In the genomic region with DNA sequence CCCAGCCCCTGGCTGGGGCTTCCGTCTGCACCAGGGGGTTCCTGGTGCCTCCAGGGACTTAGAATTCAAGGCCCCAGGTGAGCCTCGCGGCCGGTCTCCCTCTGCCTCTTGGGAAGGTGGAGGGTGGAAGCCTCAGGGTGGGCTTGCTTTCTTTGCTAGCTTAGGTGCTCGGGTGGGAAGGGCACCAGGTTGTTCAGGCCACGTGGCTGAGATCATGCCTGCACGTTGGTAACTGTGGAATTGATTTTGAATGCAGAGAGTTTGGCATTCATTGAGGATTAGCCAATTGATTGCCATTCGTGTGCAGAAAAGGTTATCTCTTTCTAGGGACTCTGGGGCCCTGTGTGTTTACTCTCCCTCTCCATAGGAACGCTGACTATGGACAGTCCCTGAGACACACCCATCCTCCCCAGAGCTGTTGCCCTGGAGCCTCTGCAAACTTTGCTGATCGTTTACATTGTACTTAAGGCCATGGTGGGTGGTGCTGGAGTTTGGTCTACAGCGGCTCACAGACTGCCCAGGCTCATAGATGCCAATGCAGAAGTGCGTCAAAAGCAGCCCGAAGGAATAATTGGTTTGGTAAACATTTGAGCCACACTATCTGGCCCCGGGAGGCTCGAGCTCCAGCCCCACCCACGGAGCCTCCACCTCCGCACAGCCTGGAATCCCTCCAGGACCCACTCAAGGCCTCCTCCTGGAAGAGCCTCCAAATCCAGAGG, we compare ENCODE assay signal across 1 cellular context.
TF ChIP-seq lines count a peak whose summit lies in the region.

No MANE protein-coding gene starts in this region.

TF ChIP-seq in HepG2, 621 proteins besides CTCF, POLR2A, EP300 and RAD21 (continued from another document and continues in another):
- TF ChIP-seq, protein P1, sequence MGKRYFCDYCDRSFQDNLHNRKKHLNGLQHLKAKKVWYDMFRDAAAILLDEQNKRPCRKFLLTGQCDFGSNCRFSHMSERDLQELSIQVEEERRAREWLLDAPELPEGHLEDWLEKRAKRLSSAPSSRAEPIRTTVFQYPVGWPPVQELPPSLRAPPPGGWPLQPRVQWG (CRISPR knock-in tag; IDR thresholded peaks at IDR 0.05; ENCODE audit: borderline replicate concordance, low read depth): no peak
- TF ChIP-seq TARDBP (CRISPR knock-in tag; IDR thresholded peaks at IDR 0.05) (no peak), ZFX (CRISPR knock-in tag; IDR thresholded peaks at IDR 0.05; ENCODE audit: low read depth) (peak; percentile 14; the same call in 1 of the 2 replicates), ZNF230 (CRISPR knock-in tag; IDR thresholded peaks at IDR 0.05) (no peak), PCBP1 (IDR thresholded peaks at IDR 0.05; ENCODE audit: borderline replicate concordance, low read depth, low read length) (no peak), ZNF550 (CRISPR knock-in tag; IDR thresholded peaks at IDR 0.05; ENCODE audit: borderline replicate concordance) (no peak), SNAI1 (CRISPR knock-in tag; IDR thresholded peaks at IDR 0.05; ENCODE audit: borderline replicate concordance) (no peak), CBX5 (CRISPR knock-in tag; IDR thresholded peaks at IDR 0.05; ENCODE audit: borderline replicate concordance) (no peak), SMARCC2 (IDR thresholded peaks at IDR 0.05) (no peak), KLF6 (CRISPR knock-in tag; IDR thresholded peaks at IDR 0.05) (0 out of 2 replicates have a peak, but pooled peaks have one; percentile 29), ZNF619 (CRISPR knock-in tag; IDR thresholded peaks at IDR 0.05) (no peak), HNF4G (IDR thresholded peaks at IDR 0.05; ENCODE audit: borderline replicate concordance, low read depth, low read length) (0 out of 2 replicates have a peak, but pooled peaks have one; percentile 14), HNF4G (CRISPR knock-in tag; IDR thresholded peaks at IDR 0.05; ENCODE audit: borderline replicate concordance, low read depth) (no peak), TCF7 (IDR thresholded peaks at IDR 0.05; ENCODE audit: low read depth) (peak; percentile 31; the same call in 1 of the 2 replicates), HNRNPUL1 (IDR thresholded peaks at IDR 0.05; ENCODE audit: low read depth, low read length) (no peak), ZNF569 (CRISPR knock-in tag; IDR thresholded peaks at IDR 0.05; ENCODE audit: borderline replicate concordance) (no peak), ZNF552 (CRISPR knock-in tag; IDR thresholded peaks at IDR 0.05; ENCODE audit: borderline replicate concordance) (no peak), FOXA1 (IDR thresholded peaks at IDR 0.05) (no peak), FOXA1 (CRISPR knock-in tag; IDR thresholded peaks at IDR 0.05) (peak; percentile 74), PAWR (CRISPR knock-in tag; IDR thresholded peaks at IDR 0.05; ENCODE audit: borderline replicate concordance) (no peak), ZNF570 (CRISPR knock-in tag; IDR thresholded peaks at IDR 0.05; ENCODE audit: borderline replicate concordance) (no peak), RARA (CRISPR knock-in tag; IDR thresholded peaks at IDR 0.05) (no peak; the same call in 1 of the 2 replicates), SP5 (CRISPR knock-in tag; IDR thresholded peaks at IDR 0.05; ENCODE audit: borderline replicate concordance, low read depth) (peak; percentile 75), ZNF777 (CRISPR knock-in tag; IDR thresholded peaks at IDR 0.05) (no peak), NR2F2 (IDR thresholded peaks at IDR 0.05; ENCODE audit: borderline replicate concordance, low read depth) (peak; percentile 90), TEAD3 (CRISPR knock-in tag; optimal IDR thresholded peaks at IDR 0.05; ENCODE audit: borderline replicate concordance) (no peak), AGO1 (IDR thresholded peaks at IDR 0.05; ENCODE audit: low read depth, low read length, poor library complexity, severe bottlenecking) (no peak), HNF4A (CRISPR knock-in tag; IDR thresholded peaks at IDR 0.05) (peak; percentile 59), FOXJ3 (CRISPR knock-in tag; IDR thresholded peaks at IDR 0.05; ENCODE audit: borderline replicate concordance) (peak; percentile 88), ZNF235 (CRISPR knock-in tag; IDR thresholded peaks at IDR 0.05; ENCODE audit: borderline replicate concordance) (no peak), ARNTL (CRISPR knock-in tag; IDR thresholded peaks at IDR 0.05) (0 out of 2 replicates have a peak, but pooled peaks have one; percentile 49), NR2F6 (IDR thresholded peaks at IDR 0.05) (peak; percentile 96), NR2F6 (CRISPR knock-in tag; IDR thresholded peaks at IDR 0.05) (peak; percentile 63; the same call in 1 of the 2 replicates), NCOR1 (IDR thresholded peaks at IDR 0.05; ENCODE audit: borderline replicate concordance, low read length) (peak; percentile 61; the same call in 1 of the 2 replicates), ZNF33B (CRISPR knock-in tag; IDR thresholded peaks at IDR 0.05) (0 out of 2 replicates have a peak, but pooled peaks have one; percentile 34)
- TF ChIP-seq, protein P2, sequence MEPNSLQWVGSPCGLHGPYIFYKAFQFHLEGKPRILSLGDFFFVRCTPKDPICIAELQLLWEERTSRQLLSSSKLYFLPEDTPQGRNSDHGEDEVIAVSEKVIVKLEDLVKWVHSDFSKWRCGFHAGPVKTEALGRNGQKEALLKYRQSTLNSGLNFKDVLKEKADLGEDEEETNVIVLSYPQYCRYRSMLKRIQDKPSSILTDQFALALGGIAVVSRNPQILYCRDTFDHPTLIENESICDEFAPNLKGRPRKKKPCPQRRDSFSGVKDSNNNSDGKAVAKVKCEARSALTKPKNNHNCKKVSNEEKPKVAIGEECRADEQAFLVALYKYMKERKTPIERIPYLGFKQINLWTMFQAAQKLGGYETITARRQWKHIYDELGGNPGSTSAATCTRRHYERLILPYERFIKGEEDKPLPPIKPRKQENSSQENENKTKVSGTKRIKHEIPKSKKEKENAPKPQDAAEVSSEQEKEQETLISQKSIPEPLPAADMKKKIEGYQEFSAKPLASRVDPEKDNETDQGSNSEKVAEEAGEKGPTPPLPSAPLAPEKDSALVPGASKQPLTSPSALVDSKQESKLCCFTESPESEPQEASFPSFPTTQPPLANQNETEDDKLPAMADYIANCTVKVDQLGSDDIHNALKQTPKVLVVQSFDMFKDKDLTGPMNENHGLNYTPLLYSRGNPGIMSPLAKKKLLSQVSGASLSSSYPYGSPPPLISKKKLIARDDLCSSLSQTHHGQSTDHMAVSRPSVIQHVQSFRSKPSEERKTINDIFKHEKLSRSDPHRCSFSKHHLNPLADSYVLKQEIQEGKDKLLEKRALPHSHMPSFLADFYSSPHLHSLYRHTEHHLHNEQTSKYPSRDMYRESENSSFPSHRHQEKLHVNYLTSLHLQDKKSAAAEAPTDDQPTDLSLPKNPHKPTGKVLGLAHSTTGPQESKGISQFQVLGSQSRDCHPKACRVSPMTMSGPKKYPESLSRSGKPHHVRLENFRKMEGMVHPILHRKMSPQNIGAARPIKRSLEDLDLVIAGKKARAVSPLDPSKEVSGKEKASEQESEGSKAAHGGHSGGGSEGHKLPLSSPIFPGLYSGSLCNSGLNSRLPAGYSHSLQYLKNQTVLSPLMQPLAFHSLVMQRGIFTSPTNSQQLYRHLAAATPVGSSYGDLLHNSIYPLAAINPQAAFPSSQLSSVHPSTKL (CRISPR knock-in tag; IDR thresholded peaks at IDR 0.05): peak; percentile 52
- TF ChIP-seq, protein P3, sequence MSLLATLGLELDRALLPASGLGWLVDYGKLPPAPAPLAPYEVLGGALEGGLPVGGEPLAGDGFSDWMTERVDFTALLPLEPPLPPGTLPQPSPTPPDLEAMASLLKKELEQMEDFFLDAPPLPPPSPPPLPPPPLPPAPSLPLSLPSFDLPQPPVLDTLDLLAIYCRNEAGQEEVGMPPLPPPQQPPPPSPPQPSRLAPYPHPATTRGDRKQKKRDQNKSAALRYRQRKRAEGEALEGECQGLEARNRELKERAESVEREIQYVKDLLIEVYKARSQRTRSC (CRISPR knock-in tag; IDR thresholded peaks at IDR 0.05; ENCODE audit: low read depth): no peak
- TF ChIP-seq, protein P4, sequence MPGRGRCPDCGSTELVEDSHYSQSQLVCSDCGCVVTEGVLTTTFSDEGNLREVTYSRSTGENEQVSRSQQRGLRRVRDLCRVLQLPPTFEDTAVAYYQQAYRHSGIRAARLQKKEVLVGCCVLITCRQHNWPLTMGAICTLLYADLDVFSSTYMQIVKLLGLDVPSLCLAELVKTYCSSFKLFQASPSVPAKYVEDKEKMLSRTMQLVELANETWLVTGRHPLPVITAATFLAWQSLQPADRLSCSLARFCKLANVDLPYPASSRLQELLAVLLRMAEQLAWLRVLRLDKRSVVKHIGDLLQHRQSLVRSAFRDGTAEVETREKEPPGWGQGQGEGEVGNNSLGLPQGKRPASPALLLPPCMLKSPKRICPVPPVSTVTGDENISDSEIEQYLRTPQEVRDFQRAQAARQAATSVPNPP (CRISPR knock-in tag; IDR thresholded peaks at IDR 0.05): peak; percentile 74
- TF ChIP-seq, protein P5, sequence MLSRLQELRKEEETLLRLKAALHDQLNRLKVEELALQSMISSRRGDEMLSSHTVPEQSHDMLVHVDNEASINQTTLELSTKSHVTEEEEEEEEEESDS (CRISPR knock-in tag; IDR thresholded peaks at IDR 0.05; ENCODE audit: borderline replicate concordance): no peak
- TF ChIP-seq, protein P6, sequence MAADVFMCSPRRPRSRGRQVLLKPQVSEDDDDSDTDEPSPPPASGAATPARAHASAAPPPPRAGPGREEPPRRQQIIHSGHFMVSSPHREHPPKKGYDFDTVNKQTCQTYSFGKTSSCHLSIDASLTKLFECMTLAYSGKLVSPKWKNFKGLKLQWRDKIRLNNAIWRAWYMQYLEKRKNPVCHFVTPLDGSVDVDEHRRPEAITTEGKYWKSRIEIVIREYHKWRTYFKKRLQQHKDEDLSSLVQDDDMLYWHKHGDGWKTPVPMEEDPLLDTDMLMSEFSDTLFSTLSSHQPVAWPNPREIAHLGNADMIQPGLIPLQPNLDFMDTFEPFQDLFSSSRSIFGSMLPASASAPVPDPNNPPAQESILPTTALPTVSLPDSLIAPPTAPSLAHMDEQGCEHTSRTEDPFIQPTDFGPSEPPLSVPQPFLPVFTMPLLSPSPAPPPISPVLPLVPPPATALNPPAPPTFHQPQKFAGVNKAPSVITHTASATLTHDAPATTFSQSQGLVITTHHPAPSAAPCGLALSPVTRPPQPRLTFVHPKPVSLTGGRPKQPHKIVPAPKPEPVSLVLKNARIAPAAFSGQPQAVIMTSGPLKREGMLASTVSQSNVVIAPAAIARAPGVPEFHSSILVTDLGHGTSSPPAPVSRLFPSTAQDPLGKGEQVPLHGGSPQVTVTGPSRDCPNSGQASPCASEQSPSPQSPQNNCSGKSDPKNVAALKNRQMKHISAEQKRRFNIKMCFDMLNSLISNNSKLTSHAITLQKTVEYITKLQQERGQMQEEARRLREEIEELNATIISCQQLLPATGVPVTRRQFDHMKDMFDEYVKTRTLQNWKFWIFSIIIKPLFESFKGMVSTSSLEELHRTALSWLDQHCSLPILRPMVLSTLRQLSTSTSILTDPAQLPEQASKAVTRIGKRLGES (CRISPR knock-in tag; IDR thresholded peaks at IDR 0.05; ENCODE audit: borderline replicate concordance): no peak
- TF ChIP-seq, protein P7, sequence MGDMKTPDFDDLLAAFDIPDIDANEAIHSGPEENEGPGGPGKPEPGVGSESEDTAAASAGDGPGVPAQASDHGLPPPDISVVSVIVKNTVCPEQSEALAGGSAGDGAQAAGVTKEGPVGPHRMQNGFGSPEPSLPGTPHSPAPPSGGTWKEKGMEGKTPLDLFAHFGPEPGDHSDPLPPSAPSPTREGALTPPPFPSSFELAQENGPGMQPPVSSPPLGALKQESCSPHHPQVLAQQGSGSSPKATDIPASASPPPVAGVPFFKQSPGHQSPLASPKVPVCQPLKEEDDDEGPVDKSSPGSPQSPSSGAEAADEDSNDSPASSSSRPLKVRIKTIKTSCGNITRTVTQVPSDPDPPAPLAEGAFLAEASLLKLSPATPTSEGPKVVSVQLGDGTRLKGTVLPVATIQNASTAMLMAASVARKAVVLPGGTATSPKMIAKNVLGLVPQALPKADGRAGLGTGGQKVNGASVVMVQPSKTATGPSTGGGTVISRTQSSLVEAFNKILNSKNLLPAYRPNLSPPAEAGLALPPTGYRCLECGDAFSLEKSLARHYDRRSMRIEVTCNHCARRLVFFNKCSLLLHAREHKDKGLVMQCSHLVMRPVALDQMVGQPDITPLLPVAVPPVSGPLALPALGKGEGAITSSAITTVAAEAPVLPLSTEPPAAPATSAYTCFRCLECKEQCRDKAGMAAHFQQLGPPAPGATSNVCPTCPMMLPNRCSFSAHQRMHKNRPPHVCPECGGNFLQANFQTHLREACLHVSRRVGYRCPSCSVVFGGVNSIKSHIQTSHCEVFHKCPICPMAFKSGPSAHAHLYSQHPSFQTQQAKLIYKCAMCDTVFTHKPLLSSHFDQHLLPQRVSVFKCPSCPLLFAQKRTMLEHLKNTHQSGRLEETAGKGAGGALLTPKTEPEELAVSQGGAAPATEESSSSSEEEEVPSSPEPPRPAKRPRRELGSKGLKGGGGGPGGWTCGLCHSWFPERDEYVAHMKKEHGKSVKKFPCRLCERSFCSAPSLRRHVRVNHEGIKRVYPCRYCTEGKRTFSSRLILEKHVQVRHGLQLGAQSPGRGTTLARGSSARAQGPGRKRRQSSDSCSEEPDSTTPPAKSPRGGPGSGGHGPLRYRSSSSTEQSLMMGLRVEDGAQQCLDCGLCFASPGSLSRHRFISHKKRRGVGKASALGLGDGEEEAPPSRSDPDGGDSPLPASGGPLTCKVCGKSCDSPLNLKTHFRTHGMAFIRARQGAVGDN (CRISPR knock-in tag; IDR thresholded peaks at IDR 0.05): peak; percentile 21; the same call in 1 of the 2 replicates
- TF ChIP-seq, protein P8, sequence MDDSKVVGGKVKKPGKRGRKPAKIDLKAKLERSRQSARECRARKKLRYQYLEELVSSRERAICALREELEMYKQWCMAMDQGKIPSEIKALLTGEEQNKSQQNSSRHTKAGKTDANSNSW (CRISPR knock-in tag; IDR thresholded peaks at IDR 0.05; ENCODE audit: borderline replicate concordance): no peak
- TF ChIP-seq, protein P9, sequence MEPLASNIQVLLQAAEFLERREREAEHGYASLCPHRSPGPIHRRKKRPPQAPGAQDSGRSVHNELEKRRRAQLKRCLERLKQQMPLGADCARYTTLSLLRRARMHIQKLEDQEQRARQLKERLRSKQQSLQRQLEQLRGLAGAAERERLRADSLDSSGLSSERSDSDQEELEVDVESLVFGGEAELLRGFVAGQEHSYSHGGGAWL (CRISPR knock-in tag; IDR thresholded peaks at IDR 0.05): no peak
- TF ChIP-seq, protein P10, sequence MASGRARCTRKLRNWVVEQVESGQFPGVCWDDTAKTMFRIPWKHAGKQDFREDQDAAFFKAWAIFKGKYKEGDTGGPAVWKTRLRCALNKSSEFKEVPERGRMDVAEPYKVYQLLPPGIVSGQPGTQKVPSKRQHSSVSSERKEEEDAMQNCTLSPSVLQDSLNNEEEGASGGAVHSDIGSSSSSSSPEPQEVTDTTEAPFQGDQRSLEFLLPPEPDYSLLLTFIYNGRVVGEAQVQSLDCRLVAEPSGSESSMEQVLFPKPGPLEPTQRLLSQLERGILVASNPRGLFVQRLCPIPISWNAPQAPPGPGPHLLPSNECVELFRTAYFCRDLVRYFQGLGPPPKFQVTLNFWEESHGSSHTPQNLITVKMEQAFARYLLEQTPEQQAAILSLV (CRISPR knock-in tag; IDR thresholded peaks at IDR 0.05; ENCODE audit: borderline replicate concordance): no peak
